Comparison of ENCODE assay signal across 15 cellular contexts in genomic region chr10:35352508-35352907, GRCh38. TPM values are rescaled to one million over a fixed set of nuclear protein-coding genes. Genes with fewer than 3 reads are reported as not detected.
DNase-seq lines count a peak whose midpoint lies in the region; ATAC-seq and TF ChIP-seq lines count a peak whose summit lies in the region.
"Had no signal": no experiment of that assay in that cellular context is flagged by ENCODE, and none has a peak within 500 bp of the region (broad histone marks: within the 10 kb centered on the region; RNA-seq: fewer than 3 reads in every experiment).

No MANE protein-coding gene starts in this region.

- TF ChIP-seq RAD21 in liver (IDR thresholded peaks at IDR 0.05): peak; percentile 25 to 38

- H3K23ac ChIP-seq in H9 (ENCODE audit: insufficient read length, low read depth, low read length): no peak overlapping the region

- no peak overlapping the region for H2AFZ ChIP-seq in H9 (ENCODE audit: low read length)

- peaks cover 14% of the 10 kb centered on the region for H3K79me1 ChIP-seq in H9 (ENCODE audit: insufficient read depth, low read depth, low read length, poor library complexity, severe bottlenecking)

- no peak for TF ChIP-seq POLR2A in lower leg skin (IDR thresholded peaks at IDR 0.05)

- no peaks in the 10 kb centered on the region for H3K27me3 ChIP-seq in CD4-positive, alpha-beta memory T cell (ENCODE audit: insufficient read depth, low read length)
- H3K27me3 ChIP-seq in liver (ENCODE audit: control insufficient read depth in 4 of 4, insufficient read depth in 4 of 4, low read length in 3 of 4): no peaks in the 10 kb centered on the region
- H3K27me3 ChIP-seq in H9 (ENCODE audit: insufficient read depth, low read length): no peaks in the 10 kb centered on the region

- H3K27ac ChIP-seq in CD4-positive, alpha-beta memory T cell (ENCODE audit: low read depth, low read length): no peak overlapping the region
- H3K27ac ChIP-seq in liver (ENCODE audit: low read depth in 1 of 2, low read length in 2 of 2): no peak overlapping the region
- no peak overlapping the region for H3K27ac ChIP-seq in H9 (ENCODE audit: insufficient read length, low read depth, low read length)
- H3K27ac ChIP-seq: HL-60 had no signal

- CTCF ChIA-PET in CD4-positive, alpha-beta memory T cell (lab: Charles Lee; ENCODE audit: partially characterized antibody): interaction anchor here (1.2 to 1.5 kb wide), 2 partner anchors 24 to 210 kb away, joined by 3 read pairs; no protein-coding TSS in a partner anchor

- H3K4me1 ChIP-seq in CD4-positive, alpha-beta memory T cell (ENCODE audit: insufficient read depth, low read length): peaks cover 80% of the 10 kb centered on the region
- H3K4me1 ChIP-seq in liver (ENCODE audit: control insufficient read depth in 4 of 4, insufficient read depth in 4 of 4, low read length in 3 of 4) (peaks cover 19 to 42% (median 23%) of the 10 kb centered on the region in 4 donors), H9 (ENCODE audit: insufficient read depth, low read length) (peaks cover 6% of the 10 kb centered on the region)

- no peak overlapping the region for H4K8ac ChIP-seq in H9 (replicated peaks; ENCODE audit: insufficient read length, low read depth, low read length)

- H3K4me3 Mint-ChIP-seq in CD4-positive, alpha-beta memory T cell: peak overlapping the region in 7 of 8 donors; percentile 42 to 83 (median 56)
- H3K4me3 Mint-ChIP-seq in T-helper 2 cell treated with Interferon-gamma antibody and Interleukin-4, amounts not matched to agents 5 μg/mL and 100 μg/mL, for 36 hours: peak overlapping the region; percentile 29
- no peak overlapping the region for H3K4me3 Mint-ChIP-seq in H9

- H3T11ph ChIP-seq in H9 (ENCODE audit: low read length): no peak overlapping the region

- no peak overlapping the region for H3K18ac ChIP-seq in H9 (ENCODE audit: insufficient read length, low read depth, low read length)

- H4K20me1 ChIP-seq in H9 (ENCODE audit: control insufficient read depth, insufficient read depth, insufficient read length): no peaks in the 10 kb centered on the region

- H2AK5ac ChIP-seq in H9 (ENCODE audit: insufficient read length, low read length): no peak overlapping the region

- peaks cover 20% of the 10 kb centered on the region; the same call in 1 of the 2 replicates for H3K79me2 ChIP-seq in H9 (ENCODE audit: insufficient read depth, low read length)

- no peak overlapping the region for H2BK20ac ChIP-seq in H9 (ENCODE audit: low read depth, low read length, poor library complexity, severe bottlenecking)

- H3K23me2 ChIP-seq in H9 (ENCODE audit: insufficient read length, low read depth, low read length, poor library complexity, severe bottlenecking): no peaks in the 10 kb centered on the region

- peaks cover 0 to 1% (median 0%) of the 10 kb centered on the region in 8 donors for H3K9me3 Mint-ChIP-seq in CD4-positive, alpha-beta memory T cell
- no peaks in the 10 kb centered on the region for H3K9me3 Mint-ChIP-seq in T-helper 2 cell treated with Interferon-gamma antibody and Interleukin-4, amounts not matched to agents 5 μg/mL and 100 μg/mL, for 36 hours
- no peaks in the 10 kb centered on the region for H3K9me3 Mint-ChIP-seq in H9

- no peak overlapping the region for H2BK15ac ChIP-seq in H9 (ENCODE audit: low read depth, low read length)

- H3K27me3 Mint-ChIP-seq in CD4-positive, alpha-beta memory T cell: no peaks in the 10 kb centered on the region
- H3K27me3 Mint-ChIP-seq in T-helper 2 cell treated with Interferon-gamma antibody and Interleukin-4, amounts not matched to agents 5 μg/mL and 100 μg/mL, for 36 hours (ENCODE audit: low read depth): no peaks in the 10 kb centered on the region
- no peaks in the 10 kb centered on the region for H3K27me3 Mint-ChIP-seq in H9 (ENCODE audit: low read depth)

- intact Hi-C loops in CD4-positive, alpha-beta memory T cell (cut with micrococcal nuclease): no loop called here
- intact Hi-C loops in lower leg skin (cut with DNase I; ENCODE audit: low total_unique reads): no loop called here

- H4K5ac ChIP-seq in H9 (ENCODE audit: insufficient read length, low read depth, low read length): no peak overlapping the region

- H2BK5ac ChIP-seq in H9 (ENCODE audit: insufficient read length, low read length): no peak overlapping the region

- H3K9ac ChIP-seq in liver (ENCODE audit: low read depth in 1 of 2, low read length in 2 of 2) (no peak overlapping the region), H9 (ENCODE audit: extremely low read depth, insufficient read length, low read length) (no peak overlapping the region)

- WGBS in liver: 49% methylated on average over 7 of the region's 7 CpGs
- WGBS in lower leg skin, 2 donors: 80 to 95% methylated on average over 7 of the region's 7 CpGs
- WGBS in H9 (ENCODE audit: extremely low coverage, insufficient read length, low lambda C conversion rate): no CpG with 5 or more reads among the region's 7 CpGs

- no peak overlapping the region for H2BK120ac ChIP-seq in H9 (ENCODE audit: low read depth, low read length, poor library complexity, severe bottlenecking)

- H3K36me3 ChIP-seq in CD4-positive, alpha-beta memory T cell (ENCODE audit: insufficient read depth, low read length): no peaks in the 10 kb centered on the region
- H3K36me3 ChIP-seq in liver (ENCODE audit: control insufficient read depth in 4 of 4, insufficient read depth in 3 of 4, low read depth in 1 of 4, low read length in 3 of 4): no peaks in the 10 kb centered on the region

- TF ChIP-seq CTCF in liver (IDR thresholded peaks at IDR 0.05; ENCODE audit: low read depth, low read length, missing input control) (no peak), lower leg skin (IDR thresholded peaks at IDR 0.05) (no peak), H9 (conservative IDR thresholded peaks at IDR 0.05) (no peak)

- no peak overlapping the region for H3K56ac ChIP-seq in H9 (ENCODE audit: insufficient read length, low read depth, low read length)

- H3K4me1 Mint-ChIP-seq in CD4-positive, alpha-beta memory T cell: peaks cover 70 to 98% (median 87%) of the 10 kb centered on the region in 4 donors
- peaks cover 56% of the 10 kb centered on the region for H3K4me1 Mint-ChIP-seq in T-helper 2 cell treated with Interferon-gamma antibody and Interleukin-4, amounts not matched to agents 5 μg/mL and 100 μg/mL, for 36 hours (ENCODE audit: low read depth)
- peaks cover 38 to 45% of the 10 kb centered on the region in 2 experiments for H3K4me1 Mint-ChIP-seq in H9

- no peak overlapping the region for H4K91ac ChIP-seq in H9 (ENCODE audit: insufficient read length, low read depth, low read length)

- no peaks in the 10 kb centered on the region for H3K9me3 ChIP-seq in CD4-positive, alpha-beta memory T cell (ENCODE audit: control insufficient read depth in 1 of 2, low read length in 2 of 2)
- H3K9me3 ChIP-seq in liver (ENCODE audit: control insufficient read depth in 4 of 4, low read length in 3 of 4) (no peaks in the 10 kb centered on the region), H9 (ENCODE audit: control insufficient read depth, low read depth, low read length) (no peaks in the 10 kb centered on the region)

- peak overlapping the region in 4 of 7 donors; percentile 8 to 75 (median 22) for H3K27ac Mint-ChIP-seq in CD4-positive, alpha-beta memory T cell
- H3K27ac Mint-ChIP-seq in T-helper 2 cell treated with Interferon-gamma antibody and Interleukin-4, amounts not matched to agents 5 μg/mL and 100 μg/mL, for 36 hours: no peak overlapping the region
- H3K27ac Mint-ChIP-seq in H9: no peak overlapping the region

- POLR2A ChIA-PET in CD4-positive, alpha-beta memory T cell (lab: Charles Lee; ENCODE audit: partially characterized antibody): no interaction called here

- no peak overlapping the region for H3K14ac ChIP-seq in H9 (ENCODE audit: insufficient read depth, low read length)

- no peak overlapping the region for H3K4me3 ChIP-seq in CD4-positive, alpha-beta memory T cell (ENCODE audit: low read length in 2 of 2)
- H3K4me3 ChIP-seq in liver (ENCODE audit: low read depth in 1 of 3, low read length in 3 of 3) (no peak overlapping the region), lower leg skin (ENCODE audit: low read depth, poor library complexity, severe bottlenecking) (no peak overlapping the region)

- DNase-seq in CD4-positive, alpha-beta memory T cell: no peak
- DNase-seq in T-helper 2 cell treated with Interferon-gamma antibody and Interleukin-4, amounts not matched to agents 5 μg/mL and 100 μg/mL, for 36 hours (ENCODE audit: low spot score): no peak
- no peak for DNase-seq in lower leg skin (ENCODE audit: low spot score in 2 of 2)
- no peak for DNase-seq in H9
- no peak for DNase-seq in NCI-H526 treated with DMSO at 0.1 percent for 48 hours (lab: John Stamatoyannopoulos, UW)
- DNase-seq: activated CD8-positive, alpha-beta memory T cell treated with anti-CD3 and anti-CD28 coated beads for 24 hours; cortex of kidney; MM.1S; NCI-H2227 treated with DMSO at 0.1 percent for 48 hours; nucleus accumbens; SW 1271 had no signal

- peak; percentile 42 for ATAC-seq in GM18909 (IDR thresholded peaks at IDR 0.05; ENCODE audit: poor library complexity, unreplicated experiment)
- no peak for ATAC-seq in HG02981 (IDR thresholded peaks at IDR 0.05; ENCODE audit: unreplicated experiment)

- no peak overlapping the region for H3K4me2 ChIP-seq in H9 (ENCODE audit: insufficient read depth, insufficient read length, low read length)

- H3K36me3 Mint-ChIP-seq in CD4-positive, alpha-beta memory T cell: peaks cover 0 to 4% of the 10 kb centered on the region in 2 donors
- peaks cover 1% of the 10 kb centered on the region for H3K36me3 Mint-ChIP-seq in T-helper 2 cell treated with Interferon-gamma antibody and Interleukin-4, amounts not matched to agents 5 μg/mL and 100 μg/mL, for 36 hours (ENCODE audit: low read depth)
- no peaks in the 10 kb centered on the region for H3K36me3 Mint-ChIP-seq in H9 (ENCODE audit: insufficient read depth in 1 of 3, low read depth in 3 of 3)

- H3K4ac ChIP-seq in H9 (ENCODE audit: low read depth, low read length): no peak overlapping the region

- no peak overlapping the region for H2BK12ac ChIP-seq in H9 (ENCODE audit: insufficient read length, low read depth, low read length)

TF ChIP-seq in liver, 16 proteins besides CTCF, POLR2A, EP300 and RAD21 (continues in another document):
- no peak for TF ChIP-seq EGR1 (IDR thresholded peaks at IDR 0.05; ENCODE audit: low read depth in 2 of 2)
- no peak for TF ChIP-seq MAX (IDR thresholded peaks at IDR 0.05)
- TF ChIP-seq HNF4A (conservative IDR thresholded peaks at IDR 0.05): peak; percentile 99 to 100
- TF ChIP-seq RXRA (IDR thresholded peaks at IDR 0.05): peak; percentile 86 to 88
- peak; percentile 52 for TF ChIP-seq TAF1 (conservative IDR thresholded peaks at IDR 0.05)
- TF ChIP-seq FOXA2 (IDR thresholded peaks at IDR 0.05): peak; percentile 70
- TF ChIP-seq HNF4G (IDR thresholded peaks at IDR 0.05): peak; percentile 96
- peak; percentile 85 for TF ChIP-seq YY1 (IDR thresholded peaks at IDR 0.05)

RNA-seq across cellular contexts. Expression of gene CCNY, which starts 16.2 kb away (rescaled TPM):
- total RNA-seq in CD4-positive, alpha-beta memory T cell: 10 to 100 TPM; 65.9 to 66.7 TPM
- polyA plus RNA-seq in CD4-positive, alpha-beta memory T cell: 10 to 100 TPM in 1 of 2 donors, 1 to 10 TPM in 1; 5.6 to 17.1 TPM
- total RNA-seq in liver: 10 to 100 TPM; 21.5 to 38.4 TPM
- polyA plus RNA-seq in liver: 10 to 100 TPM; 17.6 to 22.0 TPM
- 10 to 100 TPM; 23.3 to 72.3 (median 26.7) TPM for total RNA-seq in lower leg skin
- 62.1 and 69.2 TPM in 2 replicates for total RNA-seq in H9 (2021)

Comparison
In these comparisons a context has a peak if more than half of its experiments do, and no peak if none do; other contexts are left out.
1. H3K27ac Mint-ChIP-seq: peak in CD4-positive, alpha-beta memory T cell (4 of 7); none in T-helper 2 cell treated with Interferon-gamma antibody and Interleukin-4, amounts not matched to agents 5 μg/mL and 100 μg/mL, for 36 hours (single experiment) and H9 (0 of 3).
2. H3K4me3 Mint-ChIP-seq: peak in CD4-positive, alpha-beta memory T cell (7 of 8) and T-helper 2 cell treated with Interferon-gamma antibody and Interleukin-4, amounts not matched to agents 5 μg/mL and 100 μg/mL, for 36 hours (single experiment); none in H9 (0 of 2).